Comparison of ENCODE assay signal across 8 cellular contexts in the genomic region with DNA sequence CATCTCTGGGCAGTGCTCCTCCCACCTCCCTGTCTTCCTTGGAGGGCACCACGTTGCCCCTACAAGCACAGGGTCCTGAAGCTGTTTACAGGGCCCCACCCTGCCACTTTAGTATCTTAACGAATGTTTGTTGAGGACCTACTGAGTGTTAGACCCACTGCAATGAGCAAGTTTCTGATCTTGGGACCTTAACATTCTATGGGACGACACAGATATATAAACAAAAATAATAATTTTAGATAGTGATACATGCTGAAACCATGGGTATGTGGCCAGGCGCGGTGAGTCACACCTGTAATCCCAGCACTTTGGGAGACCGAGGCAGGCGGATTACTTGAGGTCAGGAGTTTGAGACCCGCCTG. TPM values are rescaled to one million over a fixed set of nuclear protein-coding genes. Genes with fewer than 3 reads are reported as not detected.
DNase-seq lines count a peak whose midpoint lies in the region; ATAC-seq, FAIRE-seq and TF ChIP-seq lines count a peak whose summit lies in the region.

No MANE protein-coding gene starts in this region.

- no peak for FAIRE-seq in bronchial epithelial cell (lab: Jason Lieb, UNC)

- POLR2A ChIA-PET in A673 (lab: Charles Lee; ENCODE audit: low non-redundant PET), result no interaction called here

- CTCF ChIA-PET in A673 (lab: Charles Lee), result interaction anchor here (0.7 kb wide), 1 partner anchor 320 kb away, joined by 4 read pairs; no protein-coding TSS in a partner anchor

- peak overlapping the region; percentile 79 for H3K9ac ChIP-seq in mucosa of stomach (ENCODE audit: low read length)

- TF ChIP-seq CTCF in A673 (conservative IDR thresholded peaks at IDR 0.05; ENCODE audit: low read depth, low read length) (no peak), bronchial epithelial cell (IDR thresholded peaks at IDR 0.05; ENCODE audit: insufficient read depth, low read length, severe bottlenecking) (no peak)

- H3K27me3 ChIP-seq in A673 (replicated peaks; ENCODE audit: insufficient read depth, low read depth, low read length, poor library complexity) (no peaks in the 10 kb centered on the region), bronchial epithelial cell (ENCODE audit: control insufficient read depth, insufficient read depth, low read length) (no peaks in the 10 kb centered on the region), mucosa of stomach (ENCODE audit: control insufficient read depth, insufficient read depth, low read length) (no peaks in the 10 kb centered on the region)

- DNase-seq in A673 (ENCODE audit: low spot score) (no peak), bronchial epithelial cell (ENCODE audit: low read depth) (no peak), mesenteric fat pad (ENCODE audit: low spot score) (no peak)
- no peak for DNase-seq in stimulated activated CD8-positive, alpha-beta memory T cell treated with anti-CD3 and anti-CD28 coated beads, Interleukin-4, amount 100 ng/mL, for 48 hours

- peak; percentile 9 for ATAC-seq in HG03460 (IDR thresholded peaks at IDR 0.05; ENCODE audit: unreplicated experiment)
- ATAC-seq in GM19324 (IDR thresholded peaks at IDR 0.05; ENCODE audit: low FRiP score, unreplicated experiment), result no peak
- no peak for ATAC-seq in GM19463 (IDR thresholded peaks at IDR 0.05; ENCODE audit: unreplicated experiment)

- BruUV-seq in A673 (replicated peaks; lab: Mats Ljungman, UMichigan), result TSS peak; percentile 97

- H3K9me3 ChIP-seq in A673 (ENCODE audit: low read depth, low read length, poor library complexity, severe bottlenecking) (no peaks in the 10 kb centered on the region), mucosa of stomach (ENCODE audit: control insufficient read depth, low read length) (no peaks in the 10 kb centered on the region)

- peak overlapping the region; percentile 35 for H3K4me3 ChIP-seq in A673 (ENCODE audit: low read depth, low read length, poor library complexity, severe bottlenecking)
- peak overlapping the region; percentile 80 for H3K4me3 ChIP-seq in bronchial epithelial cell (ENCODE audit: low read depth, low read length)
- peak overlapping the region; percentile 93 for H3K4me3 ChIP-seq in mucosa of stomach (ENCODE audit: low read length)

- H3K4me1 ChIP-seq in A673 (ENCODE audit: insufficient read depth, low read length, poor library complexity, severe bottlenecking), result peaks cover 33% of the 10 kb centered on the region
- peaks cover 33% of the 10 kb centered on the region for H3K4me1 ChIP-seq in mucosa of stomach (ENCODE audit: control insufficient read depth, insufficient read depth, low read length)

- peak overlapping the region; percentile 86 for H3K27ac ChIP-seq in A673 (ENCODE audit: low read depth, low read length, poor library complexity, severe bottlenecking)

- peaks cover 19% of the 10 kb centered on the region for H3K36me3 ChIP-seq in A673 (ENCODE audit: insufficient read depth, low read length, poor library complexity, severe bottlenecking)
- peaks cover 10% of the 10 kb centered on the region for H3K36me3 ChIP-seq in bronchial epithelial cell (ENCODE audit: control insufficient read depth, insufficient read depth, low read length)
- no peaks in the 10 kb centered on the region for H3K36me3 ChIP-seq in mucosa of stomach (ENCODE audit: control insufficient read depth, insufficient read depth, low read length)

- intact Hi-C loops in A673 (cut with micrococcal nuclease; ENCODE audit: unreplicated experiment), result no loop called here

RNA-seq across cellular contexts. Expression of a gene that starts 10.1 kb away (rescaled TPM):
- total RNA-seq in A673 (2021) (72.5 and 75.5 TPM in 2 replicates), bronchial epithelial cell (3.2 and 3.7 TPM in 2 replicates), mesenteric fat pad (25.2 TPM)

RNA-seq across cellular contexts. Expression of a gene that starts 17.0 kb away (rescaled TPM):
- 109 and 115 TPM in 2 replicates for total RNA-seq in A673 (2021)
- 23.4 and 26.9 TPM in 2 replicates for total RNA-seq in bronchial epithelial cell
- 69.7 TPM for total RNA-seq in mesenteric fat pad

RNA-seq across cellular contexts. Expression of a gene that starts 28.2 kb away (rescaled TPM):
- 70.2 and 79.1 TPM in 2 replicates for total RNA-seq in A673 (2021)
- 19.7 and 23.4 TPM in 2 replicates for total RNA-seq in bronchial epithelial cell
- total RNA-seq in mesenteric fat pad, result 34.7 TPM

RNA-seq across cellular contexts. Expression of a gene that starts 32.1 kb away (rescaled TPM):
- total RNA-seq in A673 (2021) (11.3 and 12.2 TPM in 2 replicates), bronchial epithelial cell (0.90 and 1.1 TPM in 2 replicates), mesenteric fat pad (3.3 TPM)

RNA-seq across cellular contexts. Expression of a gene that starts 36.6 kb away (rescaled TPM):
- total RNA-seq in A673 (2021) (65.2 and 75.9 TPM in 2 replicates), bronchial epithelial cell (48.4 and 49.5 TPM in 2 replicates), mesenteric fat pad (40.0 TPM)

Comparison
In these comparisons a context has a peak if more than half of its experiments do, and no peak if none do; other contexts are left out.
1. H3K4me3 ChIP-seq: peak in every context shown above with its lines; median percentile 93 in mucosa of stomach; 80 in bronchial epithelial cell; 35 in A673.